In genomic region chr15:69200773-69201745, GRCh38 we compare ENCODE assay signal across 26 cellular contexts. TPM values are rescaled to one million over a fixed set of nuclear protein-coding genes. Genes with fewer than 3 reads are reported as not detected.
A peak's percentile ranks its signal among the peaks of the same experiment; 100 is the strongest.
DNase-seq lines count a peak whose midpoint lies in the region; ATAC-seq and TF ChIP-seq lines count a peak whose summit lies in the region.
"Had no signal": no experiment of that assay in that cellular context is flagged by ENCODE, and none has a peak within 500 bp of the region (broad histone marks: within the 10 kb centered on the region; RNA-seq: fewer than 3 reads in every experiment).

No MANE protein-coding gene starts in this region.

- TF ChIP-seq POLR2A in esophagus squamous epithelium (IDR thresholded peaks at IDR 0.05): no peak

- H3K4me1 ChIP-seq in mesodermal cell (ENCODE audit: control insufficient read depth, insufficient read depth, low read length, poor library complexity, severe bottlenecking): peaks cover 11% of the 10 kb centered on the region
- peaks cover 8% of the 10 kb centered on the region for H3K4me1 ChIP-seq in upper lobe of right lung
- no peaks in the 10 kb centered on the region for H3K4me1 ChIP-seq in esophagus squamous epithelium
- H3K4me1 ChIP-seq: body of pancreas, parathyroid adenoma had no signal

- DNase-seq in NCI-H2196 (lab: John Stamatoyannopoulos, UW; ENCODE audit: unreplicated experiment) (peak; percentile 1), NCI-H2196 treated with DMSO at 0.1 percent for 48 hours (lab: John Stamatoyannopoulos, UW; ENCODE audit: unreplicated experiment) (no peak), upper lobe of right lung (no peak), esophagus squamous epithelium (lab: John Stamatoyannopoulos, UW) (no peak), MG63 (no peak)
- DNase-seq: activated CD4-positive, alpha-beta memory T cell treated with anti-CD3 and anti-CD28 coated beads for 36 hours; activated CD4-positive, CD25-positive, alpha-beta regulatory T cell; activated effector memory CD4-positive, alpha-beta T cell treated with anti-CD3 and anti-CD28 coated beads, Interleukin-2, amount 50 U/mL, for 16 hours; activated naive CD8-positive, alpha-beta T cell treated with anti-CD3 and anti-CD28 coated beads, Interleukin-2, amount 50 U/mL, for 24 hours; body of pancreas; CD8-positive, alpha-beta memory T cell; DMS79; endodermal cell; KG1; kidney; MV-4-11; natural killer cell; NCI-H1694 treated with DMSO at 0.1 percent for 48 hours; NCI-H510A; RPMI8226 had no signal

- H3K9me3 ChIP-seq in mesodermal cell (ENCODE audit: control insufficient read depth, low read length) (no peaks in the 10 kb centered on the region), upper lobe of right lung (no peaks in the 10 kb centered on the region), esophagus squamous epithelium (no peaks in the 10 kb centered on the region), MG63 (0 out of 2 replicates have a peak, but pooled peaks cover 2% of the 10 kb centered on the region)
- H3K9me3 ChIP-seq: body of pancreas had no signal

- peak; percentile 73 for ATAC-seq in upper lobe of right lung
- ATAC-seq in GM21447 (IDR thresholded peaks at IDR 0.05; ENCODE audit: unreplicated experiment): no peak
- ATAC-seq: activated naive CD8-positive, alpha-beta T cell treated with anti-CD3 and anti-CD28 coated beads, Interleukin-2, amount 50 U/mL, for 24 hours; body of pancreas; GM12878; natural killer cell; sciatic nerve had no signal

- H3K36me3 ChIP-seq in mesodermal cell (ENCODE audit: control insufficient read depth, insufficient read depth, low read length) (peaks cover 9% of the 10 kb centered on the region), upper lobe of right lung (no peaks in the 10 kb centered on the region), esophagus squamous epithelium (peaks cover 0 to 11% (median 0%) of the 10 kb centered on the region in 3 donors), MG63 (no peaks in the 10 kb centered on the region; the same call in 1 of the 2 replicates)

- no peak overlapping the region for H3K4me3 ChIP-seq in mesodermal cell (ENCODE audit: extremely low read depth, insufficient read depth, low read length, poor library complexity, severe bottlenecking)
- no peak overlapping the region for H3K4me3 ChIP-seq in upper lobe of right lung
- no peak overlapping the region for H3K4me3 ChIP-seq in esophagus squamous epithelium
- H3K4me3 ChIP-seq in MG63: no peak overlapping the region
- H3K4me3 ChIP-seq: body of pancreas, GM12878 had no signal

- H3K27me3 ChIP-seq in upper lobe of right lung (no peaks in the 10 kb centered on the region), esophagus squamous epithelium (no peaks in the 10 kb centered on the region), MG63 (no peaks in the 10 kb centered on the region)
- H3K27me3 ChIP-seq: body of pancreas had no signal

- TF ChIP-seq CTCF in upper lobe of right lung (IDR thresholded peaks at IDR 0.05) (no peak), esophagus squamous epithelium (IDR thresholded peaks at IDR 0.05) (no peak)

- WGBS in mesodermal cell (ENCODE audit: insufficient coverage in 2 of 2), 2 experiments: 63 to 88% methylated on average over 1 of the region's 1 CpG
- WGBS in esophagus squamous epithelium, 2 donors: 44 to 53% methylated on average over 1 of the region's 1 CpG

- intact Hi-C loops in upper lobe of right lung (cut with DNase I) (no loop called here), esophagus squamous epithelium (cut with DNase I) (no loop called here)

- peak overlapping the region; percentile 50 for H3K27ac ChIP-seq in cingulate gyrus (ENCODE audit: low read depth, low read length)
- H3K27ac ChIP-seq in mesodermal cell (ENCODE audit: low read depth, low read length, severe bottlenecking): peak overlapping the region; percentile 33
- no peak overlapping the region for H3K27ac ChIP-seq in upper lobe of right lung
- no peak overlapping the region for H3K27ac ChIP-seq in esophagus squamous epithelium
- H3K27ac ChIP-seq: body of pancreas, parathyroid adenoma had no signal

RNA-seq across cellular contexts. Expression of gene GLCE, which starts 40.6 kb away (rescaled TPM):
- 8.9 TPM for polyA plus RNA-seq in mesodermal cell (2013, experiment 1 of 2)
- 12.2 TPM for polyA plus RNA-seq in mesodermal cell (2013, experiment 2 of 2)
- 23.8 TPM for total RNA-seq in upper lobe of right lung
- 10 to 100 TPM; 20.4 to 26.1 (median 22.9) TPM for total RNA-seq in esophagus squamous epithelium
- 12.2 and 21.4 TPM in 2 replicates for total RNA-seq in MG63 (2014; rRNA removed; shearing (Covaris generic); ENCODE audit: low replicate concordance)

Comparison
In these comparisons a context has a peak if more than half of its experiments do, and no peak if none do; other contexts are left out.
1. H3K27ac ChIP-seq: peak in cingulate gyrus (single experiment) and mesodermal cell (single experiment); none in upper lobe of right lung (single experiment) and esophagus squamous epithelium (0 of 4).